ENCODE assay signal across 1 cellular context in the genomic region with DNA sequence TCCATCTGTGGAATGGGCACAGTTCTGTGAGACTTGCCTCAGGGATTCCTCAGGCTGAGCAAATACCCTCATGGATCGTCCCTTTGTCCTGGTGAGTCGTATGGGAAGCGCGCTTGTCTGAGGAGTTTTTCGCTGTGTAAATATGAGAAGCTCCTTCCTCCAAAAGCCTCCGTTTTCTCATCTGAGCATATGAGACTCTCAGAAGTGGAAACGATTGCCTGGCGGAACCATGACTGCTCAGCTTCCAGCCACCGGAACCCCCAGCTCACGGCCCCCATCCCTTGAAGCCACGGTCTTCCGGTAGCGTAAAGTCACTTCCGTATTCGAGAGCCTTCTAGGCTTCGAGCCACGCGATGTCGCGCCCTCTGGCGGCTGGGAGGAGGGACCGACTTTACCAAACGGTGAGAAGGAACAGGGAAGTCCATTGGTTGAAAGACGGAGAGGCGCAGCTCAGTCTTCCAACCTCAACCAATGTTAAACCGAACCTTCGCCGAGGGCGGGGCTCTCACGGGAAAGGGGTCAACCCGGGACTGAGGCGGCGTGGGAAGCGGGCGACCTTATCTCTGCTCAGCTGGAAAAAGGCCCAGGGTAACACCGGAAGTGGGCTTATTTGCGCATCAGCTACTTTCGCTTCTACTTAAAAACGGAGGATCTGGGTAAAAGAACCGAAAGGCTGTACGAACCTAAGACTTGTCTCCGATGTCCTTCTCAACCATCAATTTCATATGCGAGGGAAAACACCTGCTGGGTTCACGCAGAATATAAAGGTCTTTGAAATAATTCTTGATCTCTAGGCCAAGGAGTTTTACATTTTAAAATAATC.
TF ChIP-seq lines count a peak whose summit lies in the region.

No MANE protein-coding gene starts in this region.

TF ChIP-seq in HepG2, 621 proteins besides CTCF, POLR2A, EP300 and RAD21 (continued from another document and continues in another):
- TF ChIP-seq, protein P1, sequence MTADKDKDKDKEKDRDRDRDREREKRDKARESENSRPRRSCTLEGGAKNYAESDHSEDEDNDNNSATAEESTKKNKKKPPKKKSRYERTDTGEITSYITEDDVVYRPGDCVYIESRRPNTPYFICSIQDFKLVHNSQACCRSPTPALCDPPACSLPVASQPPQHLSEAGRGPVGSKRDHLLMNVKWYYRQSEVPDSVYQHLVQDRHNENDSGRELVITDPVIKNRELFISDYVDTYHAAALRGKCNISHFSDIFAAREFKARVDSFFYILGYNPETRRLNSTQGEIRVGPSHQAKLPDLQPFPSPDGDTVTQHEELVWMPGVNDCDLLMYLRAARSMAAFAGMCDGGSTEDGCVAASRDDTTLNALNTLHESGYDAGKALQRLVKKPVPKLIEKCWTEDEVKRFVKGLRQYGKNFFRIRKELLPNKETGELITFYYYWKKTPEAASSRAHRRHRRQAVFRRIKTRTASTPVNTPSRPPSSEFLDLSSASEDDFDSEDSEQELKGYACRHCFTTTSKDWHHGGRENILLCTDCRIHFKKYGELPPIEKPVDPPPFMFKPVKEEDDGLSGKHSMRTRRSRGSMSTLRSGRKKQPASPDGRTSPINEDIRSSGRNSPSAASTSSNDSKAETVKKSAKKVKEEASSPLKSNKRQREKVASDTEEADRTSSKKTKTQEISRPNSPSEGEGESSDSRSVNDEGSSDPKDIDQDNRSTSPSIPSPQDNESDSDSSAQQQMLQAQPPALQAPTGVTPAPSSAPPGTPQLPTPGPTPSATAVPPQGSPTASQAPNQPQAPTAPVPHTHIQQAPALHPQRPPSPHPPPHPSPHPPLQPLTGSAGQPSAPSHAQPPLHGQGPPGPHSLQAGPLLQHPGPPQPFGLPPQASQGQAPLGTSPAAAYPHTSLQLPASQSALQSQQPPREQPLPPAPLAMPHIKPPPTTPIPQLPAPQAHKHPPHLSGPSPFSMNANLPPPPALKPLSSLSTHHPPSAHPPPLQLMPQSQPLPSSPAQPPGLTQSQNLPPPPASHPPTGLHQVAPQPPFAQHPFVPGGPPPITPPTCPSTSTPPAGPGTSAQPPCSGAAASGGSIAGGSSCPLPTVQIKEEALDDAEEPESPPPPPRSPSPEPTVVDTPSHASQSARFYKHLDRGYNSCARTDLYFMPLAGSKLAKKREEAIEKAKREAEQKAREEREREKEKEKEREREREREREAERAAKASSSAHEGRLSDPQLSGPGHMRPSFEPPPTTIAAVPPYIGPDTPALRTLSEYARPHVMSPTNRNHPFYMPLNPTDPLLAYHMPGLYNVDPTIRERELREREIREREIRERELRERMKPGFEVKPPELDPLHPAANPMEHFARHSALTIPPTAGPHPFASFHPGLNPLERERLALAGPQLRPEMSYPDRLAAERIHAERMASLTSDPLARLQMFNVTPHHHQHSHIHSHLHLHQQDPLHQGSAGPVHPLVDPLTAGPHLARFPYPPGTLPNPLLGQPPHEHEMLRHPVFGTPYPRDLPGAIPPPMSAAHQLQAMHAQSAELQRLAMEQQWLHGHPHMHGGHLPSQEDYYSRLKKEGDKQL (CRISPR knock-in tag; IDR thresholded peaks at IDR 0.05; ENCODE audit: low read depth), result no peak; the same call in 1 of the 2 replicates
- TF ChIP-seq ZBTB8A (CRISPR knock-in tag; IDR thresholded peaks at IDR 0.05; ENCODE audit: borderline replicate concordance, low read depth), result no peak
- TF ChIP-seq ZNF773 (CRISPR knock-in tag; IDR thresholded peaks at IDR 0.05; ENCODE audit: borderline replicate concordance), result no peak
- TF ChIP-seq, protein P2, sequence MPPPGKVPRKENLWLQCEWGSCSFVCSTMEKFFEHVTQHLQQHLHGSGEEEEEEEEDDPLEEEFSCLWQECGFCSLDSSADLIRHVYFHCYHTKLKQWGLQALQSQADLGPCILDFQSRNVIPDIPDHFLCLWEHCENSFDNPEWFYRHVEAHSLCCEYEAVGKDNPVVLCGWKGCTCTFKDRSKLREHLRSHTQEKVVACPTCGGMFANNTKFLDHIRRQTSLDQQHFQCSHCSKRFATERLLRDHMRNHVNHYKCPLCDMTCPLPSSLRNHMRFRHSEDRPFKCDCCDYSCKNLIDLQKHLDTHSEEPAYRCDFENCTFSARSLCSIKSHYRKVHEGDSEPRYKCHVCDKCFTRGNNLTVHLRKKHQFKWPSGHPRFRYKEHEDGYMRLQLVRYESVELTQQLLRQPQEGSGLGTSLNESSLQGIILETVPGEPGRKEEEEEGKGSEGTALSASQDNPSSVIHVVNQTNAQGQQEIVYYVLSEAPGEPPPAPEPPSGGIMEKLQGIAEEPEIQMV (CRISPR knock-in tag; IDR thresholded peaks at IDR 0.05; ENCODE audit: low read depth), result peak; percentile 69; the same call in 1 of the 2 replicates
- no peak for TF ChIP-seq RARG (CRISPR knock-in tag; IDR thresholded peaks at IDR 0.05; ENCODE audit: low read depth)
- TF ChIP-seq ZNF709 (CRISPR knock-in tag; IDR thresholded peaks at IDR 0.05), result peak; percentile 94
- peak; percentile 83; the same call in 1 of the 2 replicates for TF ChIP-seq ZSCAN29 (CRISPR knock-in tag; conservative IDR thresholded peaks at IDR 0.05)
- TF ChIP-seq, protein P3, sequence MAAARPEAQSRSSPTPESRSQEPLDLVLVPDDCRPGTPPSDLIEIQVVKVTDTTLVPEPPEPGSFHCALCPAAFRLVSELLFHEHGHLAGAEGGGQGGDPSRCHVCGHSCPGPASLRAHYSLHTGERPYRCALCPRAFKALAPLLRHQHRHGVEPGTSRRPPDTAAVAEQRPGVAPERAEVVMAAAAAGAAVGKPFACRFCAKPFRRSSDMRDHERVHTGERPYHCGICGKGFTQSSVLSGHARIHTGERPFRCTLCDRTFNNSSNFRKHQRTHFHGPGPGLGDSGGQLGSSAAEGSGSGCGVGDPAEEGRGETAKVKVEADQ (CRISPR knock-in tag; IDR thresholded peaks at IDR 0.05; ENCODE audit: borderline replicate concordance), result no peak; the same call in 1 of the 2 replicates
- no peak for TF ChIP-seq GTF2F1 (IDR thresholded peaks at IDR 0.05; ENCODE audit: low read length)
- no peak for TF ChIP-seq HOXA7 (CRISPR knock-in tag; IDR thresholded peaks at IDR 0.05)
- TF ChIP-seq, protein P4, sequence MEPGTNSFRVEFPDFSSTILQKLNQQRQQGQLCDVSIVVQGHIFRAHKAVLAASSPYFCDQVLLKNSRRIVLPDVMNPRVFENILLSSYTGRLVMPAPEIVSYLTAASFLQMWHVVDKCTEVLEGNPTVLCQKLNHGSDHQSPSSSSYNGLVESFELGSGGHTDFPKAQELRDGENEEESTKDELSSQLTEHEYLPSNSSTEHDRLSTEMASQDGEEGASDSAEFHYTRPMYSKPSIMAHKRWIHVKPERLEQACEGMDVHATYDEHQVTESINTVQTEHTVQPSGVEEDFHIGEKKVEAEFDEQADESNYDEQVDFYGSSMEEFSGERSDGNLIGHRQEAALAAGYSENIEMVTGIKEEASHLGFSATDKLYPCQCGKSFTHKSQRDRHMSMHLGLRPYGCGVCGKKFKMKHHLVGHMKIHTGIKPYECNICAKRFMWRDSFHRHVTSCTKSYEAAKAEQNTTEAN (CRISPR knock-in tag; conservative IDR thresholded peaks at IDR 0.05), result peak; percentile 71
- TF ChIP-seq ZSCAN31 (CRISPR knock-in tag; IDR thresholded peaks at IDR 0.05; ENCODE audit: low read depth), result 0 out of 2 replicates have a peak, but pooled peaks have one; percentile 22
- TF ChIP-seq, protein P5, sequence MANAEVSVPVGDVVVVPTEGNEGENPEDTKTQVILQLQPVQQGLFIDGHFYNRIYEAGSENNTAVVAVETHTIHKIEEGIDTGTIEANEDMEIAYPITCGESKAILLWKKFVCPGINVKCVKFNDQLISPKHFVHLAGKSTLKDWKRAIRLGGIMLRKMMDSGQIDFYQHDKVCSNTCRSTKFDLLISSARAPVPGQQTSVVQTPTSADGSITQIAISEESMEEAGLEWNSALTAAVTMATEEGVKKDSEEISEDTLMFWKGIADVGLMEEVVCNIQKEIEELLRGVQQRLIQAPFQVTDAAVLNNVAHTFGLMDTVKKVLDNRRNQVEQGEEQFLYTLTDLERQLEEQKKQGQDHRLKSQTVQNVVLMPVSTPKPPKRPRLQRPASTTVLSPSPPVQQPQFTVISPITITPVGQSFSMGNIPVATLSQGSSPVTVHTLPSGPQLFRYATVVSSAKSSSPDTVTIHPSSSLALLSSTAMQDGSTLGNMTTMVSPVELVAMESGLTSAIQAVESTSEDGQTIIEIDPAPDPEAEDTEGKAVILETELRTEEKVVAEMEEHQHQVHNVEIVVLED (CRISPR knock-in tag; IDR thresholded peaks at IDR 0.05; ENCODE audit: borderline replicate concordance), result peak; percentile 91; the same call in 1 of the 2 replicates
- no peak for TF ChIP-seq PAX8 (CRISPR knock-in tag; IDR thresholded peaks at IDR 0.05; ENCODE audit: borderline replicate concordance)
- no peak for TF ChIP-seq ZNF17 (CRISPR knock-in tag; IDR thresholded peaks at IDR 0.05)
- no peak for TF ChIP-seq MZF1 (CRISPR knock-in tag; IDR thresholded peaks at IDR 0.05; ENCODE audit: borderline replicate concordance)
- TF ChIP-seq, protein P6, sequence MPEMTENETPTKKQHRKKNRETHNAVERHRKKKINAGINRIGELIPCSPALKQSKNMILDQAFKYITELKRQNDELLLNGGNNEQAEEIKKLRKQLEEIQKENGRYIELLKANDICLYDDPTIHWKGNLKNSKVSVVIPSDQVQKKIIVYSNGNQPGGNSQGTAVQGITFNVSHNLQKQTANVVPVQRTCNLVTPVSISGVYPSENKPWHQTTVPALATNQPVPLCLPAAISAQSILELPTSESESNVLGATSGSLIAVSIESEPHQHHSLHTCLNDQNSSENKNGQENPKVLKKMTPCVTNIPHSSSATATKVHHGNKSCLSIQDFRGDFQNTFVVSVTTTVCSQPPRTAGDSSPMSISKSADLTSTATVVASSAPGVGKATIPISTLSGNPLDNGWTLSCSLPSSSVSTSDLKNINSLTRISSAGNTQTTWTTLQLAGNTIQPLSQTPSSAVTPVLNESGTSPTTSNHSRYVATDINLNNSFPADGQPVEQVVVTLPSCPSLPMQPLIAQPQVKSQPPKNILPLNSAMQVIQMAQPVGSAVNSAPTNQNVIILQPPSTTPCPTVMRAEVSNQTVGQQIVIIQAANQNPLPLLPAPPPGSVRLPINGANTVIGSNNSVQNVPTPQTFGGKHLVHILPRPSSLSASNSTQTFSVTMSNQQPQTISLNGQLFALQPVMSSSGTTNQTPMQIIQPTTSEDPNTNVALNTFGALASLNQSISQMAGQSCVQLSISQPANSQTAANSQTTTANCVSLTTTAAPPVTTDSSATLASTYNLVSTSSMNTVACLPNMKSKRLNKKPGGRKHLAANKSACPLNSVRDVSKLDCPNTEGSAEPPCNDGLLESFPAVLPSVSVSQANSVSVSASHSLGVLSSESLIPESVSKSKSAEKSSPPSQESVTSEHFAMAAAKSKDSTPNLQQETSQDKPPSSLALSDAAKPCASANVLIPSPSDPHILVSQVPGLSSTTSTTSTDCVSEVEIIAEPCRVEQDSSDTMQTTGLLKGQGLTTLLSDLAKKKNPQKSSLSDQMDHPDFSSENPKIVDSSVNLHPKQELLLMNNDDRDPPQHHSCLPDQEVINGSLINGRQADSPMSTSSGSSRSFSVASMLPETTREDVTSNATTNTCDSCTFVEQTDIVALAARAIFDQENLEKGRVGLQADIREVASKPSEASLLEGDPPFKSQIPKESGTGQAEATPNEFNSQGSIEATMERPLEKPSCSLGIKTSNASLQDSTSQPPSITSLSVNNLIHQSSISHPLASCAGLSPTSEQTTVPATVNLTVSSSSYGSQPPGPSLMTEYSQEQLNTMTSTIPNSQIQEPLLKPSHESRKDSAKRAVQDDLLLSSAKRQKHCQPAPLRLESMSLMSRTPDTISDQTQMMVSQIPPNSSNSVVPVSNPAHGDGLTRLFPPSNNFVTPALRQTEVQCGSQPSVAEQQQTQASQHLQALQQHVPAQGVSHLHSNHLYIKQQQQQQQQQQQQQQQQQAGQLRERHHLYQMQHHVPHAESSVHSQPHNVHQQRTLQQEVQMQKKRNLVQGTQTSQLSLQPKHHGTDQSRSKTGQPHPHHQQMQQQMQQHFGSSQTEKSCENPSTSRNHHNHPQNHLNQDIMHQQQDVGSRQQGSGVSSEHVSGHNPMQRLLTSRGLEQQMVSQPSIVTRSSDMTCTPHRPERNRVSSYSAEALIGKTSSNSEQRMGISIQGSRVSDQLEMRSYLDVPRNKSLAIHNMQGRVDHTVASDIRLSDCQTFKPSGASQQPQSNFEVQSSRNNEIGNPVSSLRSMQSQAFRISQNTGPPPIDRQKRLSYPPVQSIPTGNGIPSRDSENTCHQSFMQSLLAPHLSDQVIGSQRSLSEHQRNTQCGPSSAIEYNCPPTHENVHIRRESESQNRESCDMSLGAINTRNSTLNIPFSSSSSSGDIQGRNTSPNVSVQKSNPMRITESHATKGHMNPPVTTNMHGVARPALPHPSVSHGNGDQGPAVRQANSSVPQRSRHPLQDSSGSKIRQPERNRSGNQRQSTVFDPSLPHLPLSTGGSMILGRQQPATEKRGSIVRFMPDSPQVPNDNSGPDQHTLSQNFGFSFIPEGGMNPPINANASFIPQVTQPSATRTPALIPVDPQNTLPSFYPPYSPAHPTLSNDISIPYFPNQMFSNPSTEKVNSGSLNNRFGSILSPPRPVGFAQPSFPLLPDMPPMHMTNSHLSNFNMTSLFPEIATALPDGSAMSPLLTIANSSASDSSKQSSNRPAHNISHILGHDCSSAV (CRISPR knock-in tag; IDR thresholded peaks at IDR 0.05; ENCODE audit: borderline replicate concordance), result no peak
- peak; percentile 49; the same call in 1 of the 2 replicates for TF ChIP-seq SOX5 (CRISPR knock-in tag; IDR thresholded peaks at IDR 0.05; ENCODE audit: borderline replicate concordance)
- TF ChIP-seq PRPF4 (IDR thresholded peaks at IDR 0.05; ENCODE audit: low read depth, low read length, poor library complexity, severe bottlenecking), result no peak
- no peak for TF ChIP-seq ZNF263 (CRISPR knock-in tag; IDR thresholded peaks at IDR 0.05)
- TF ChIP-seq TSC22D2 (CRISPR knock-in tag; IDR thresholded peaks at IDR 0.05; ENCODE audit: borderline replicate concordance), result peak; percentile 67; the same call in 1 of the 2 replicates
- no peak for TF ChIP-seq ZFP36L2 (CRISPR knock-in tag; IDR thresholded peaks at IDR 0.05)
- TF ChIP-seq, protein P7, sequence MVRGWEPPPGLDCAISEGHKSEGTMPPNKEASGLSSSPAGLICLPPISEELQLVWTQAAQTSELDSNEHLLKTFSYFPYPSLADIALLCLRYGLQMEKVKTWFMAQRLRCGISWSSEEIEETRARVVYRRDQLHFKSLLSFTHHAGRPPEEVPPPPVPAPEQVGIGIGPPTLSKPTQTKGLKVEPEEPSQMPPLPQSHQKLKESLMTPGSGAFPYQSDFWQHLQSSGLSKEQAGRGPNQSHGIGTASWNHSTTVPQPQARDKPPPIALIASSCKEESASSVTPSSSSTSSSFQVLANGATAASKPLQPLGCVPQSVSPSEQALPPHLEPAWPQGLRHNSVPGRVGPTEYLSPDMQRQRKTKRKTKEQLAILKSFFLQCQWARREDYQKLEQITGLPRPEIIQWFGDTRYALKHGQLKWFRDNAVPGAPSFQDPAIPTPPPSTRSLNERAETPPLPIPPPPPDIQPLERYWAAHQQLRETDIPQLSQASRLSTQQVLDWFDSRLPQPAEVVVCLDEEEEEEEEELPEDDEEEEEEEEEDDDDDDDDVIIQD (CRISPR knock-in tag; IDR thresholded peaks at IDR 0.05; ENCODE audit: low read depth), result peak; percentile 93
- no peak for TF ChIP-seq ZNF619 (CRISPR knock-in tag; IDR thresholded peaks at IDR 0.05)
- TF ChIP-seq TEAD3 (CRISPR knock-in tag; optimal IDR thresholded peaks at IDR 0.05; ENCODE audit: borderline replicate concordance), result peak; percentile 77
- peak; percentile 91 to 92 for TF ChIP-seq MAFK (conservative IDR thresholded peaks at IDR 0.05 in 1 of 2, IDR thresholded peaks at IDR 0.05 in 1 of 2; ENCODE audit: low read length in 2 of 2)
- TF ChIP-seq, protein P8, sequence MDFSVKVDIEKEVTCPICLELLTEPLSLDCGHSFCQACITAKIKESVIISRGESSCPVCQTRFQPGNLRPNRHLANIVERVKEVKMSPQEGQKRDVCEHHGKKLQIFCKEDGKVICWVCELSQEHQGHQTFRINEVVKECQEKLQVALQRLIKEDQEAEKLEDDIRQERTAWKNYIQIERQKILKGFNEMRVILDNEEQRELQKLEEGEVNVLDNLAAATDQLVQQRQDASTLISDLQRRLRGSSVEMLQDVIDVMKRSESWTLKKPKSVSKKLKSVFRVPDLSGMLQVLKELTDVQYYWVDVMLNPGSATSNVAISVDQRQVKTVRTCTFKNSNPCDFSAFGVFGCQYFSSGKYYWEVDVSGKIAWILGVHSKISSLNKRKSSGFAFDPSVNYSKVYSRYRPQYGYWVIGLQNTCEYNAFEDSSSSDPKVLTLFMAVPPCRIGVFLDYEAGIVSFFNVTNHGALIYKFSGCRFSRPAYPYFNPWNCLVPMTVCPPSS (IDR thresholded peaks at IDR 0.05), result no peak
- no peak; the same call in 1 of the 2 replicates for TF ChIP-seq KDM6A (CRISPR knock-in tag; IDR thresholded peaks at IDR 0.05; ENCODE audit: low read depth)
